31 cellular contexts compared by ENCODE assay signal in the genomic region with DNA sequence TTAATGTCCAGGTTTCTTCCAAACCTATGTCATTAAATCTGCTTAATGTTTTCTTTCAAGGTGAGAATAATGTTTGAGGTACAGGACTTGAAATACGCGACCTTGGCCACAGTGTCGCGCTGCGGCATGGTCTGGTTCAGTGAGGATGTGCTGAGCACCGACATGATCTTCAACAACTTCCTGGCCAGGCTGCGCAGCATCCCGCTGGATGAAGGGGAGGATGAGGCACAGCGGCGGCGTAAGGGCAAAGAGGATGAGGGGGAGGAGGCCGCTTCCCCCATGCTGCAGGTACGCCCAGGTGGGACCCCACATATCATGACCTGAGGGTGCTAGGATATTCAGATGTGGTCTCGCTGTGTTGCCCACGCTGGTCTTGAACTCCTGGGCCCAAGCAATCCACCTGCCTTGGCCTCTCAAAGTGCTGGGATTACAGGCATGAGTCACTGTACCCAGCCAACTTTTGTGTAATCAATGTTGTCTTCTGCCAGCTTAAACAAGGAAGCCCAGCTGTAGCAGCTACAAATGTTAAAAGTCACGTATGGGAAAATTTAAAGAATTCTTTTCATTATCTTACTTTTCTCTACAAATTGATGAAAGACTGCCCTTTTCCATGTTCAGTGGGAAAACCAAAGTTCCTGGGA.
"Had no signal": no experiment of that assay in that cellular context is flagged by ENCODE, and none has a peak within 500 bp of the region (broad histone marks: within the 10 kb centered on the region; RNA-seq: fewer than 3 reads in every experiment).

No MANE protein-coding gene starts in this region.

- H3K27me3 Mint-ChIP-seq: activated CD4-positive, alpha-beta T cell treated with anti-CD3 and anti-CD28 coated beads for 36 hours; activated naive CD4-positive, alpha-beta T cell treated with anti-CD3 and anti-CD28 coated beads, Interleukin-2, amount 50 U/mL, for 24 hours; activated naive CD8-positive, alpha-beta T cell treated with anti-CD3 and anti-CD28 coated beads, Interleukin-2, amount 50 U/mL, for 24 hours; brain; naive B cell; progenitor cell of endocrine pancreas; stimulated activated memory B cell treated with anti-CD40 and anti-IgM and Interleukin-4, amounts not matched to agents 10 μg/mL and 1 μg/mL and 100 μg/mL, for 72 hours; stimulated activated naive CD8-positive, alpha-beta T cell treated with anti-CD3 and anti-CD28 coated beads, Interleukin-15, amount 100 ng/mL, for 72 hours; type B pancreatic cell had no signal

- H3K9me3 ChIP-seq: esophagus muscularis mucosa, gastroesophageal sphincter, vagina had no signal

- H3K4me3 Mint-ChIP-seq: activated CD4-positive, alpha-beta T cell treated with anti-CD3 and anti-CD28 coated beads for 36 hours; activated naive CD4-positive, alpha-beta T cell treated with anti-CD3 and anti-CD28 coated beads, Interleukin-2, amount 50 U/mL, for 24 hours; activated naive CD8-positive, alpha-beta T cell treated with anti-CD3 and anti-CD28 coated beads, Interleukin-2, amount 50 U/mL, for 24 hours; activated T-helper 1 cell treated with anti-CD3 and anti-CD28 coated beads, Interleukin-12 subunit alpha, Interleukin-12 subunit beta, Interleukin-2, Interleukin-4 antibody, amounts not matched to agents 30 ng/mL and 10 ng/mL and 1 ng/mL, durations not matched to agents 14 hours and 24 hours and 36 hours; brain; naive B cell; nephron progenitor cell; stimulated activated memory B cell treated with anti-CD40 and anti-IgM and Interleukin-4, amounts not matched to agents 10 μg/mL and 1 μg/mL and 100 μg/mL, for 72 hours; stimulated activated naive CD8-positive, alpha-beta T cell treated with anti-CD3 and anti-CD28 coated beads, Interleukin-15, amount 100 ng/mL, for 72 hours; T-helper 2 cell treated with Interferon-gamma antibody and Interleukin-4, amounts not matched to agents 5 μg/mL and 100 μg/mL, for 36 hours; type B pancreatic cell had no signal

- H3K4me2 ChIP-seq: hepatocyte had no signal

- ATAC-seq: activated CD4-positive, alpha-beta T cell treated with anti-CD3 and anti-CD28 coated beads for 36 hours; activated naive CD8-positive, alpha-beta T cell treated with anti-CD3 and anti-CD28 coated beads, Interleukin-2, amount 50 U/mL, for 24 hours; gastroesophageal sphincter; left colon; sciatic nerve; stimulated activated memory B cell treated with anti-CD40 and anti-IgM and Interleukin-4, amounts not matched to agents 10 μg/mL and 1 μg/mL and 100 μg/mL, for 72 hours; stimulated activated naive CD8-positive, alpha-beta T cell treated with anti-CD3 and anti-CD28 coated beads, Interleukin-15, amount 100 ng/mL, for 72 hours had no signal

- H2AFZ ChIP-seq: hepatocyte had no signal

- H3K79me2 ChIP-seq: hepatocyte had no signal

- H3K9me3 Mint-ChIP-seq: activated naive CD4-positive, alpha-beta T cell treated with anti-CD3 and anti-CD28 coated beads, Interleukin-2, amount 50 U/mL, for 24 hours; activated naive CD8-positive, alpha-beta T cell treated with anti-CD3 and anti-CD28 coated beads, Interleukin-2, amount 50 U/mL, for 24 hours; activated T-helper 1 cell treated with anti-CD3 and anti-CD28 coated beads, Interleukin-12 subunit alpha, Interleukin-12 subunit beta, Interleukin-2, Interleukin-4 antibody, amounts not matched to agents 30 ng/mL and 10 ng/mL and 1 ng/mL, durations not matched to agents 14 hours and 24 hours and 36 hours; brain; naive B cell; nephron progenitor cell; stimulated activated memory B cell treated with anti-CD40 and anti-IgM and Interleukin-4, amounts not matched to agents 10 μg/mL and 1 μg/mL and 100 μg/mL, for 72 hours; stimulated activated naive CD8-positive, alpha-beta T cell treated with anti-CD3 and anti-CD28 coated beads, Interleukin-15, amount 100 ng/mL, for 72 hours; T-helper 2 cell treated with Interferon-gamma antibody and Interleukin-4, amounts not matched to agents 5 μg/mL and 100 μg/mL, for 36 hours; type B pancreatic cell had no signal

- H3K4me1 ChIP-seq: esophagus muscularis mucosa, gastroesophageal sphincter, vagina had no signal

- H3K4me1 Mint-ChIP-seq: brain; naive B cell; nephron progenitor cell; stimulated activated memory B cell treated with anti-CD40 and anti-IgM and Interleukin-4, amounts not matched to agents 10 μg/mL and 1 μg/mL and 100 μg/mL, for 72 hours had no signal

- DNase-seq: activated CD4-positive, alpha-beta T cell treated with anti-CD3 and anti-CD28 coated beads for 36 hours; activated CD4-positive, CD25-positive, alpha-beta regulatory T cell; activated effector memory CD4-positive, alpha-beta T cell treated with anti-CD3 and anti-CD28 coated beads, Interleukin-2, amount 50 U/mL, for 16 hours; activated naive CD8-positive, alpha-beta T cell treated with anti-CD3 and anti-CD28 coated beads, Interleukin-2, amount 50 U/mL, for 24 hours; activated T-cell treated with anti-CD3 and anti-CD28 coated beads, Interleukin-2, amount 50 U/mL, for 1 hour; anterior cingulate cortex; kidney; left colon; mammary epithelial cell; naive B cell; nephron progenitor cell; retina; small intestine; stimulated activated CD4-positive, alpha-beta T cell treated with anti-CD3 and anti-CD28 coated beads, Interleukin-4, amount 100 ng/mL, for 24 hours; stimulated activated CD8-positive, alpha-beta memory T cell treated with anti-CD3 and anti-CD28 coated beads, Interleukin-4, amount 100 ng/mL, for 48 hours; stimulated activated naive CD8-positive, alpha-beta T cell treated with anti-CD3 and anti-CD28 coated beads, Interleukin-15, amount 100 ng/mL, for 72 hours; substantia nigra; T-helper 1 cell had no signal

- H3K27me3 ChIP-seq: esophagus muscularis mucosa, gastroesophageal sphincter, hepatocyte, neutrophil, vagina had no signal

- H3K27ac ChIP-seq: esophagus muscularis mucosa, gastroesophageal sphincter, hepatocyte, neutrophil, vagina had no signal

- H3K27ac Mint-ChIP-seq: activated CD4-positive, alpha-beta T cell treated with anti-CD3 and anti-CD28 coated beads for 36 hours; activated naive CD8-positive, alpha-beta T cell treated with anti-CD3 and anti-CD28 coated beads, Interleukin-2, amount 50 U/mL, for 24 hours; brain; nephron progenitor cell; stimulated activated memory B cell treated with anti-CD40 and anti-IgM and Interleukin-4, amounts not matched to agents 10 μg/mL and 1 μg/mL and 100 μg/mL, for 72 hours; T-helper 2 cell treated with Interferon-gamma antibody and Interleukin-4, amounts not matched to agents 5 μg/mL and 100 μg/mL, for 36 hours; type B pancreatic cell had no signal

- H3K4me3 ChIP-seq: esophagus muscularis mucosa, gastroesophageal sphincter, hepatocyte, vagina had no signal
